Comparison of ENCODE assay signal across 8 cellular contexts in genomic region chr15:100601158-100601557, GRCh38. TPM values are rescaled to one million over a fixed set of nuclear protein-coding genes. Genes with fewer than 3 reads are reported as not detected.
A peak's percentile ranks its signal among the peaks of the same experiment; 100 is the strongest.
DNase-seq lines count a peak whose midpoint lies in the region; ATAC-seq lines count a peak whose summit lies in the region.

No MANE protein-coding gene starts in this region.

- H3K27ac Mint-ChIP-seq in immature natural killer cell, result no peak overlapping the region

- H3K27me3 Mint-ChIP-seq in immature natural killer cell (ENCODE audit: low read depth in 3 of 3), result peaks cover 0 to 1% (median 0%) of the 10 kb centered on the region in 3 donors

- peaks cover 43 to 64% of the 10 kb centered on the region in 2 donors for H3K4me1 Mint-ChIP-seq in immature natural killer cell

- H3K9me3 Mint-ChIP-seq in immature natural killer cell, result no peaks in the 10 kb centered on the region

- H3K36me3 Mint-ChIP-seq in immature natural killer cell, result peaks cover 0 to 5% (median 0%) of the 10 kb centered on the region in 3 donors

- no peak overlapping the region for H3K4me3 Mint-ChIP-seq in immature natural killer cell

- DNase-seq in EH (ENCODE audit: low read depth) (peak; percentile 9), NAMALWA (ENCODE audit: low spot score) (peak; percentile 74), immature natural killer cell (peak; percentile 19 to 25 (median 22)), NCI-H2029 (lab: John Stamatoyannopoulos, UW) (no peak), NCI-H2029 treated with DMSO at 0.1 percent for 48 hours (lab: John Stamatoyannopoulos, UW) (no peak)
- peak; percentile 13 for DNase-seq in activated gamma-delta T cell treated with anti-CD3 and anti-CD28 coated beads, Interleukin-2, amount 50 U/mL, for 16 hours (ENCODE audit: low read depth)
- DNase-seq in stimulated activated naive CD4-positive, alpha-beta T cell treated with Interleukin-2 at 50 U/mL for 16 hours (lab: John Stamatoyannopoulos, UW), result peak; percentile 29

- no peak for ATAC-seq in HG03354 (IDR thresholded peaks at IDR 0.05; ENCODE audit: poor library complexity, severe bottlenecking, unreplicated experiment)

RNA-seq across cellular contexts. Expression of gene LINS1, which starts 0.8 kb away (rescaled TPM):
- 10 to 100 TPM; 22.7 to 28.8 (median 27.9) TPM for polyA plus RNA-seq in immature natural killer cell

RNA-seq across cellular contexts. Expression of gene ASB7, which starts 1.2 kb away (rescaled TPM):
- 1 to 10 TPM; 8.2 to 9.9 (median 8.8) TPM for polyA plus RNA-seq in immature natural killer cell

Comparison
In these comparisons a context has a peak if more than half of its experiments do, and no peak if none do; other contexts are left out.
1. DNase-seq: peak in EH (single experiment), NAMALWA (single experiment), activated gamma-delta T cell treated with anti-CD3 and anti-CD28 coated beads, Interleukin-2, amount 50 U/mL, for 16 hours (single experiment), immature natural killer cell (3 of 3) and stimulated activated naive CD4-positive, alpha-beta T cell treated with Interleukin-2 at 50 U/mL for 16 hours (single experiment); none in NCI-H2029 (single experiment) and NCI-H2029 treated with DMSO at 0.1 percent for 48 hours (single experiment).